14 cellular contexts compared by ENCODE assay signal in the genomic region with DNA sequence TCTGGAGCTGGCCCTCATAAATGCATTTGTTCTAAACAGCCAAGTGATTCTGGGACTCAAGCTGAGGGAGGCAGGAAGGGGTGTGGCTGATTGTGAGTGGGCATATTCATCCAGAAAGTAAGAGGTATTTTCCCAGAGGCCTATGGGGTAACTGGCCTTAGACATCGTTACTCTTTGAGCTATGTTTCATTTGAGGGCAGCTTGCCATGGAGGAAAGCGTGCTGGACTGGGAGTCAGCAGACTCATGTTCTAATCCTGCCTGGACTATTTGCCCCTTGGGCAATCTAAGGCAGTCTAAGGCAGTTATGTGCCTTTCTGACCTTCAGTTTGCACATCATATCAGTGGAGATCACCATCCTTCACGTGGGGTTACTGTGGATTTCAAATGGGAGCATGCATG.
DNase-seq lines count a peak whose midpoint lies in the region; ATAC-seq, FAIRE-seq and TF ChIP-seq lines count a peak whose summit lies in the region.
"Had no signal": no experiment of that assay in that cellular context is flagged by ENCODE, and none has a peak within 500 bp of the region (broad histone marks: within the 10 kb centered on the region; RNA-seq: fewer than 3 reads in every experiment).

No MANE protein-coding gene starts in this region.

- H3K4me3 Mint-ChIP-seq in nephron = no peak overlapping the region

- H3K4me1 Mint-ChIP-seq in nephron = peaks cover 81% of the 10 kb centered on the region

- no peak overlapping the region for H3K27ac ChIP-seq in smooth muscle cell (ENCODE audit: low read depth)
- no peak overlapping the region for H3K27ac ChIP-seq in pancreas
- H3K27ac ChIP-seq: BLaER1 had no signal

- ATAC-seq in HG02852 (IDR thresholded peaks at IDR 0.05; ENCODE audit: unreplicated experiment) = peak; percentile 52
- no peak for ATAC-seq in GM18909 (IDR thresholded peaks at IDR 0.05; ENCODE audit: poor library complexity, unreplicated experiment)
- no peak for ATAC-seq in pancreas

- no peaks in the 10 kb centered on the region for H3K36me3 ChIP-seq in smooth muscle cell (ENCODE audit: low read depth)
- no peaks in the 10 kb centered on the region for H3K36me3 ChIP-seq in pancreas
- H3K36me3 ChIP-seq: BLaER1, upper lobe of left lung had no signal

- H3F3A ChIP-seq in smooth muscle cell (ENCODE audit: low read depth) = peaks cover 11% of the 10 kb centered on the region

- FAIRE-seq in pancreas (lab: Jason Lieb, UNC) = no peak

- no peak overlapping the region for H3K9ac ChIP-seq in smooth muscle cell (ENCODE audit: low read depth)
- H3K9ac ChIP-seq: BLaER1 had no signal

- TF ChIP-seq CTCF in nephron (IDR thresholded peaks at IDR 0.05; ENCODE audit: unreplicated experiment in 3 of 3) = no peak
- no peak for TF ChIP-seq CTCF in smooth muscle cell (IDR thresholded peaks at IDR 0.05; ENCODE audit: borderline replicate concordance, insufficient read depth, poor library complexity, severe bottlenecking)
- no peak for TF ChIP-seq CTCF in pancreas (IDR thresholded peaks at IDR 0.05)

- no peaks in the 10 kb centered on the region for H3K9me3 ChIP-seq in smooth muscle cell (replicated peaks; ENCODE audit: low read depth)
- no peaks in the 10 kb centered on the region for H3K9me3 ChIP-seq in pancreas
- H3K9me3 ChIP-seq: BLaER1, upper lobe of left lung had no signal

- peak overlapping the region; percentile 77 to 97 (median 93) for H3K27ac Mint-ChIP-seq in nephron

- no peak overlapping the region for H2AFZ ChIP-seq in smooth muscle cell (ENCODE audit: low read depth)

- no peaks in the 10 kb centered on the region for H4K20me1 ChIP-seq in smooth muscle cell (ENCODE audit: low read depth)
- H4K20me1 ChIP-seq: BLaER1 had no signal

- WGBS in smooth muscle cell (ENCODE audit: low lambda C conversion rate) = 54% methylated on average over 3 of the region's 3 CpGs
- WGBS in pancreas, 2 donors = 48 to 54% methylated on average over 3 of the region's 3 CpGs

- intact Hi-C loops in pancreas (cut with DNase I) = no loop called here

- H3K4me2 ChIP-seq in smooth muscle cell = no peak overlapping the region
- H3K4me2 ChIP-seq: BLaER1 had no signal

- no peaks in the 10 kb centered on the region for H3K36me3 Mint-ChIP-seq in nephron (ENCODE audit: low read depth)

- no peaks in the 10 kb centered on the region for H3K27me3 ChIP-seq in smooth muscle cell (ENCODE audit: low read depth)
- H3K27me3 ChIP-seq in pancreas = no peaks in the 10 kb centered on the region
- H3K27me3 ChIP-seq: BLaER1, upper lobe of left lung had no signal

- H3K27me3 Mint-ChIP-seq in nephron (ENCODE audit: low read depth) = no peaks in the 10 kb centered on the region

- no peaks in the 10 kb centered on the region for H3K79me2 ChIP-seq in smooth muscle cell (ENCODE audit: low read depth)

- no peaks in the 10 kb centered on the region for H3K9me3 Mint-ChIP-seq in nephron

- H3K4me1 ChIP-seq in smooth muscle cell (ENCODE audit: low read depth) = peaks cover 4% of the 10 kb centered on the region
- no peaks in the 10 kb centered on the region for H3K4me1 ChIP-seq in pancreas
- H3K4me1 ChIP-seq: BLaER1 had no signal

- DNase-seq in COLO829 (ENCODE audit: low spot score) (peak; percentile 24), dedifferentiated amniotic fluid mesenchymal stem cell (ENCODE audit: extremely low spot score) (peak; percentile 46), smooth muscle cell (lab: John Stamatoyannopoulos, UW; ENCODE audit: unreplicated experiment) (no peak), pancreas (no peak), NOMO-1 treated with dmso at 0.1 percent for 144 hours (lab: John Stamatoyannopoulos, UW; ENCODE audit: unreplicated experiment) (no peak)
- DNase-seq: H7, MM.1S, NCI-H446, SHP77 had no signal

- H3K4me3 ChIP-seq in smooth muscle cell (no peak overlapping the region), pancreas (no peak overlapping the region)
- H3K4me3 ChIP-seq: BLaER1, upper lobe of left lung had no signal

Comparison
In these comparisons a context has a peak if more than half of its experiments do, and no peak if none do; other contexts are left out.
1. DNase-seq: peak in COLO829 (single experiment) and dedifferentiated amniotic fluid mesenchymal stem cell (single experiment); none in smooth muscle cell (single experiment), pancreas (0 of 6) and NOMO-1 treated with dmso at 0.1 percent for 144 hours (single experiment).